ENCODE assay signal across 10 cellular contexts in genomic region chr9:21812415-21812814, GRCh38. TPM values are rescaled to one million over a fixed set of nuclear protein-coding genes. Genes with fewer than 3 reads are reported as not detected.
DNase-seq lines count a peak whose midpoint lies in the region; ATAC-seq and TF ChIP-seq lines count a peak whose summit lies in the region.
"Had no signal": no experiment of that assay in that cellular context is flagged by ENCODE, and none has a peak within 500 bp of the region (broad histone marks: within the 10 kb centered on the region; RNA-seq: fewer than 3 reads in every experiment).

No MANE protein-coding gene starts in this region.

- CTCF ChIA-PET in HEK293 (lab: Yijun Ruan, JAX) = interaction anchor here (0.6 to 5.5 kb wide), 34 partner anchors 8 to 640 kb away, joined by 3 to 80 read pairs (median 5); partner anchors contain the start of genes CDKN2A, CDKN2B and CDKN2B-AS1
- CTCF ChIA-PET in GM10248 (lab: Yijun Ruan, JAX) = interaction anchor here (0.8 to 11.2 kb wide), 26 partner anchors 11 to 1202 kb away, joined by 3 to 179 read pairs (median 5); partner anchors contain the start of genes CDKN2B and MTAP

- no peaks in the 10 kb centered on the region for H3K9me3 Mint-ChIP-seq in activated naive CD8-positive, alpha-beta T cell treated with anti-CD3 and anti-CD28 coated beads, Interleukin-2, amount 50 U/mL, for 24 hours
- H3K9me3 Mint-ChIP-seq: CD8-positive, alpha-beta memory T cell had no signal

- TF ChIP-seq CTCF in HEK293 (tag by site-specific recombination; IDR thresholded peaks at IDR 0.05) = no peak
- no peak for TF ChIP-seq CTCF in kidney epithelial cell (IDR thresholded peaks at IDR 0.05; ENCODE audit: insufficient read depth, low read length, poor library complexity, severe bottlenecking)
- no peak for TF ChIP-seq CTCF in GM10248 (IDR thresholded peaks at IDR 0.05; ENCODE audit: control extremely low read depth, extremely low read depth, low read depth, missing control alignments)

- H3K27ac ChIP-seq in ACC112 (ENCODE audit: low read depth, low read length) (peak overlapping the region; percentile 83), HEK293 (ENCODE audit: extremely low read depth, low read depth, low read length) (no peak overlapping the region)

- peak overlapping the region; percentile 6 for H3K4me3 Mint-ChIP-seq in activated naive CD8-positive, alpha-beta T cell treated with anti-CD3 and anti-CD28 coated beads, Interleukin-2, amount 50 U/mL, for 24 hours

- no peak for DNase-seq in activated naive CD8-positive, alpha-beta T cell treated with anti-CD3 and anti-CD28 coated beads, Interleukin-2, amount 50 U/mL, for 24 hours
- DNase-seq in kidney epithelial cell (ENCODE audit: low read depth) (peak; percentile 61), GM10248 (ENCODE audit: extremely low spot score) (no peak), KBM-7 (no peak)
- DNase-seq: NCI-H1436 treated with DMSO at 0.1 percent for 48 hours had no signal

- no peak overlapping the region for H3K4me3 ChIP-seq in ACC112 (ENCODE audit: low read depth, low read length)
- no peak overlapping the region for H3K4me3 ChIP-seq in HEK293 (ENCODE audit: low read depth, low read length)
- no peak overlapping the region for H3K4me3 ChIP-seq in kidney epithelial cell (ENCODE audit: low read depth, low read length)

- no peak overlapping the region for H2AFZ ChIP-seq in ACC112 (ENCODE audit: low read length, unreplicated experiment)

- ATAC-seq in activated naive CD8-positive, alpha-beta T cell treated with anti-CD3 and anti-CD28 coated beads, Interleukin-2, amount 50 U/mL, for 24 hours = peak; percentile 80
- ATAC-seq in HG03097 (IDR thresholded peaks at IDR 0.05; ENCODE audit: low FRiP score, unreplicated experiment) (no peak), HG02970 (IDR thresholded peaks at IDR 0.05; ENCODE audit: low FRiP score, unreplicated experiment) (no peak)

- H3K79me2 ChIP-seq in ACC112 (ENCODE audit: control insufficient read depth, insufficient read depth, low read length, unreplicated experiment) = peaks cover 80% of the 10 kb centered on the region

- peak overlapping the region; percentile 80 for H3K27ac Mint-ChIP-seq in activated naive CD8-positive, alpha-beta T cell treated with anti-CD3 and anti-CD28 coated beads, Interleukin-2, amount 50 U/mL, for 24 hours

- POLR2A ChIA-PET in HEK293 (lab: Yijun Ruan, JAX) = interaction anchor here (0.7 to 3.7 kb wide), 3 partner anchors 9 to 196 kb away, joined by 3 to 23 read pairs (median 4); partner anchors contain the start of genes CDKN2B and MTAP
- POLR2A ChIA-PET in GM10248 (lab: Yijun Ruan, JAX) = no interaction called here

- no peaks in the 10 kb centered on the region for H3K27me3 Mint-ChIP-seq in activated naive CD8-positive, alpha-beta T cell treated with anti-CD3 and anti-CD28 coated beads, Interleukin-2, amount 50 U/mL, for 24 hours
- H3K27me3 Mint-ChIP-seq: CD8-positive, alpha-beta memory T cell had no signal

- peaks cover 48% of the 10 kb centered on the region for H3K4me1 Mint-ChIP-seq in activated naive CD8-positive, alpha-beta T cell treated with anti-CD3 and anti-CD28 coated beads, Interleukin-2, amount 50 U/mL, for 24 hours

- H3K27me3 ChIP-seq in ACC112 (ENCODE audit: insufficient read depth, low read length) (no peaks in the 10 kb centered on the region), kidney epithelial cell (ENCODE audit: control insufficient read depth, insufficient read depth, low read length) (no peaks in the 10 kb centered on the region)

- H3K36me3 ChIP-seq in ACC112 (ENCODE audit: insufficient read depth, low read length) = peaks cover 26% of the 10 kb centered on the region
- H3K36me3 ChIP-seq in HEK293 (ENCODE audit: control insufficient read depth in 2 of 2, insufficient read depth in 1 of 2, low read length in 2 of 2) = peaks cover 7 to 70% of the 10 kb centered on the region in 2 experiments; a peak in 2 of 3 replicates
- peaks cover 1% of the 10 kb centered on the region for H3K36me3 ChIP-seq in kidney epithelial cell (ENCODE audit: control insufficient read depth, insufficient read depth, low read length)

- H3K36me3 Mint-ChIP-seq in activated naive CD8-positive, alpha-beta T cell treated with anti-CD3 and anti-CD28 coated beads, Interleukin-2, amount 50 U/mL, for 24 hours (ENCODE audit: low read depth) = peaks cover 56% of the 10 kb centered on the region

- in situ Hi-C loops in KBM-7 (cut with MboI; ENCODE audit: low pct_unique_long_range_greater_than_20kb, low sequenced_read_pairs) = loop anchor here (10.0 to 25.0 kb wide), 3 partner anchors 200 to 650 kb away; partner anchors contain the start of gene CDKN2B

- H3K9me3 ChIP-seq in HEK293 (ENCODE audit: control insufficient read depth, insufficient read depth, low read depth, low read length) = no peaks in the 10 kb centered on the region; the same call in 1 of the 2 replicates

- H3K4me1 ChIP-seq in ACC112 (ENCODE audit: control insufficient read depth, insufficient read depth, low read length, unreplicated experiment) (peaks cover 61% of the 10 kb centered on the region), HEK293 (ENCODE audit: control insufficient read depth, insufficient read depth, low read length) (no peaks in the 10 kb centered on the region)

TF ChIP-seq in HEK293, 187 proteins besides CTCF, POLR2A, EP300 and RAD21 (continues in another document):
- TF ChIP-seq ZNF629 (tag by site-specific recombination; IDR thresholded peaks at IDR 0.05) (0 out of 2 replicates have a peak, but pooled peaks have one; percentile 18), ZFP37 (tag by site-specific recombination; IDR thresholded peaks at IDR 0.05) (no peak), PRDM6 (tag by site-specific recombination; IDR thresholded peaks at IDR 0.05) (0 out of 2 replicates have a peak, but pooled peaks have one; percentile 41), ZNF596 (tag by site-specific recombination; IDR thresholded peaks at IDR 0.05) (no peak), HIC1 (tag by site-specific recombination; IDR thresholded peaks at IDR 0.05) (peak; percentile 42; the same call in 1 of the 2 replicates), ZNF488 (tag by site-specific recombination; IDR thresholded peaks at IDR 0.05) (no peak), ZNF530 (tag by site-specific recombination; IDR thresholded peaks at IDR 0.05; ENCODE audit: low read depth) (no peak), ZBTB49 (tag by site-specific recombination; IDR thresholded peaks at IDR 0.05; ENCODE audit: low read depth) (no peak), ZNF2 (tag by site-specific recombination; IDR thresholded peaks at IDR 0.05) (no peak), ZNF501 (tag by site-specific recombination; IDR thresholded peaks at IDR 0.05) (no peak), ZNF423 (tag by site-specific recombination; IDR thresholded peaks at IDR 0.05) (no peak), GLIS1 (tag by site-specific recombination; IDR thresholded peaks at IDR 0.05) (peak; percentile 64; the same call in 1 of the 2 replicates)

RNA-seq across cellular contexts. Expression of gene MTAP, which starts 10.0 kb away (rescaled TPM):
- total RNA-seq in kidney epithelial cell = 29.0 and 35.1 TPM in 2 replicates
